Comparison of ENCODE assay signal across 17 cellular contexts in the genomic region with DNA sequence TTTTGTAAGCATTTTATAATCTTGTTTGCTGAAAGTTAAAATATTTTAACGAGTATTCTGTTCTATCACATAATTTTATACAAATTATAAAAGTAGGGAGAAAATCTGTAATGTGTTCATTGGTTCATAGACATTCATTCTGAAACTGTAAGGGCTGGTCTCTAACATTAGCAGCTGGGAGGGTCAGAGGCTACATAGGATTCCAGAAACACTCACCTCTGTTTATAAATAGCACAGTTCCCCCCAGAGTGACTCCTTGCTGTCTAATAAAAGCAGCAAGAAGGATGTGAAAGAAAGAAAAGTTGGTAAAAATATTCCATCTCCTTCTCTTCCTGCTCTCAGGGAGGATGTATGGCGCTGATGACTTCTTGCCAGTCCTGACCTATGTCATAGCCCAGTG. TPM values are rescaled to one million over a fixed set of nuclear protein-coding genes. Genes with fewer than 3 reads are reported as not detected.
DNase-seq lines count a peak whose midpoint lies in the region; TF ChIP-seq lines count a peak whose summit lies in the region.
"Had no signal": no experiment of that assay in that cellular context is flagged by ENCODE, and none has a peak within 500 bp of the region (broad histone marks: within the 10 kb centered on the region; RNA-seq: fewer than 3 reads in every experiment).

No MANE protein-coding gene starts in this region.

- no peak overlapping the region for H3K27ac ChIP-seq in BLaER1
- no peak overlapping the region for H3K27ac ChIP-seq in neural progenitor cell

- H4K20me1 ChIP-seq in BLaER1 = no peaks in the 10 kb centered on the region
- H4K20me1 ChIP-seq in Loucy (ENCODE audit: insufficient read depth, low read length, poor library complexity, severe bottlenecking) = no peaks in the 10 kb centered on the region
- no peaks in the 10 kb centered on the region for H4K20me1 ChIP-seq in neural progenitor cell (ENCODE audit: low read depth)

- H3K4me1 ChIP-seq in BLaER1 = peaks cover 52% of the 10 kb centered on the region
- H3K4me1 ChIP-seq in Loucy (ENCODE audit: insufficient read depth, low read length, poor library complexity, severe bottlenecking) = no peaks in the 10 kb centered on the region
- peaks cover 9% of the 10 kb centered on the region for H3K4me1 ChIP-seq in neural progenitor cell

- peak overlapping the region; percentile 52; the same call in 1 of the 2 replicates for H2AFZ ChIP-seq in Loucy (ENCODE audit: low read length)
- no peak overlapping the region for H2AFZ ChIP-seq in neural progenitor cell (replicated peaks)

- H3K9me3 Mint-ChIP-seq in chondrocyte (ENCODE audit: low read depth) (no peaks in the 10 kb centered on the region), neural progenitor cell (no peaks in the 10 kb centered on the region)
- H3K9me3 Mint-ChIP-seq: activated T-helper 17 cell treated with anti-CD3 and anti-CD28 coated beads, Interleukin-2, amount 50 U/mL, for 72 hours; central memory CD8-positive, alpha-beta T cell; T-helper 1 cell treated with Interleukin-12 subunit alpha and Interleukin-12 subunit beta and Interleukin-4 antibody, amounts not matched to agents 30 μg/mL and 1 μg/mL, for 36 hours; WTC11 had no signal

- H3K4me1 Mint-ChIP-seq in chondrocyte (ENCODE audit: low read depth) = peaks cover 73% of the 10 kb centered on the region
- H3K4me1 Mint-ChIP-seq in neural progenitor cell = peaks cover 43% of the 10 kb centered on the region
- H3K4me1 Mint-ChIP-seq: activated T-helper 17 cell treated with anti-CD3 and anti-CD28 coated beads, Interleukin-2, amount 50 U/mL, for 72 hours; central memory CD8-positive, alpha-beta T cell had no signal

- peak overlapping the region; percentile 46 for H3K4me2 ChIP-seq in BLaER1
- H3K4me2 ChIP-seq in Loucy (ENCODE audit: low read depth, low read length, poor library complexity, severe bottlenecking) = no peak overlapping the region
- H3K4me2 ChIP-seq in neural progenitor cell = no peak overlapping the region

- H3K27me3 ChIP-seq in BLaER1 (no peaks in the 10 kb centered on the region), Loucy (ENCODE audit: insufficient read depth, low read length, poor library complexity, severe bottlenecking) (no peaks in the 10 kb centered on the region), neural progenitor cell (no peaks in the 10 kb centered on the region)
- H3K27me3 ChIP-seq: sigmoid colon had no signal

- TF ChIP-seq CTCF in Loucy (conservative IDR thresholded peaks at IDR 0.05; ENCODE audit: low read length) (no peak), chondrocyte (IDR thresholded peaks at IDR 0.05) (no peak), neural progenitor cell (IDR thresholded peaks at IDR 0.05) (no peak)

- H3K27ac Mint-ChIP-seq in chondrocyte (ENCODE audit: unreplicated experiment) (peak overlapping the region; percentile 99), neural progenitor cell (peak overlapping the region; percentile 60)
- H3K27ac Mint-ChIP-seq: activated T-helper 17 cell treated with anti-CD3 and anti-CD28 coated beads, Interleukin-2, amount 50 U/mL, for 72 hours; T-helper 1 cell treated with Interleukin-12 subunit alpha and Interleukin-12 subunit beta and Interleukin-4 antibody, amounts not matched to agents 30 μg/mL and 1 μg/mL, for 36 hours; WTC11 had no signal

- H3K79me2 ChIP-seq in Loucy (ENCODE audit: insufficient read depth, low read length) (no peaks in the 10 kb centered on the region), neural progenitor cell (ENCODE audit: low read depth) (no peaks in the 10 kb centered on the region)

- H3K9ac ChIP-seq in BLaER1 (no peak overlapping the region), Loucy (ENCODE audit: low read depth, low read length, poor library complexity, severe bottlenecking) (no peak overlapping the region), neural progenitor cell (no peak overlapping the region)

- no peaks in the 10 kb centered on the region for H3K27me3 Mint-ChIP-seq in chondrocyte (ENCODE audit: low read depth)
- no peaks in the 10 kb centered on the region for H3K27me3 Mint-ChIP-seq in neural progenitor cell (ENCODE audit: insufficient read depth, low read depth)

- H3K36me3 ChIP-seq in BLaER1 (peaks cover 10% of the 10 kb centered on the region; the same call in 1 of the 2 replicates), Loucy (ENCODE audit: insufficient read depth, low read length) (no peaks in the 10 kb centered on the region), neural progenitor cell (no peaks in the 10 kb centered on the region)

- H3K4me3 Mint-ChIP-seq in chondrocyte (ENCODE audit: unreplicated experiment) (no peak overlapping the region), neural progenitor cell (no peak overlapping the region)
- H3K4me3 Mint-ChIP-seq: activated T-helper 17 cell treated with anti-CD3 and anti-CD28 coated beads, Interleukin-2, amount 50 U/mL, for 72 hours; central memory CD8-positive, alpha-beta T cell; T-helper 1 cell treated with Interleukin-12 subunit alpha and Interleukin-12 subunit beta and Interleukin-4 antibody, amounts not matched to agents 30 μg/mL and 1 μg/mL, for 36 hours; WTC11 had no signal

- H3K36me3 Mint-ChIP-seq in chondrocyte (ENCODE audit: low read depth) (peaks cover 3% of the 10 kb centered on the region), neural progenitor cell (no peaks in the 10 kb centered on the region)
- H3K36me3 Mint-ChIP-seq: WTC11 had no signal

- no peak overlapping the region for H3K4me3 ChIP-seq in BLaER1
- H3K4me3 ChIP-seq in Loucy (ENCODE audit: low read length, poor library complexity, severe bottlenecking) = no peak overlapping the region
- H3K4me3 ChIP-seq in neural progenitor cell = no peak overlapping the region
- H3K4me3 ChIP-seq: sigmoid colon had no signal

- DNase-seq in chondrocyte (ENCODE audit: low spot score) = no peak
- no peak for DNase-seq in neural progenitor cell (ENCODE audit: low spot score)
- no peak for DNase-seq in AG20443 (ENCODE audit: low spot score)
- DNase-seq in NCI-H1436 treated with DMSO at 0.1 percent for 48 hours (lab: John Stamatoyannopoulos, UW) = no peak
- DNase-seq in activated CD4-positive, alpha-beta T cell treated with anti-CD3 and anti-CD28 coated beads for 48 hours = no peak
- no peak for DNase-seq in activated CD4-positive, CD25-positive, alpha-beta regulatory T cell treated with anti-CD3 and anti-CD28 coated beads, Interleukin-2, amount 50 U/mL, for 72 hours
- DNase-seq: KBM-7; left colon; NCI-H774; sigmoid colon; stimulated activated CD4-positive, alpha-beta T cell treated with anti-CD3 and anti-CD28 coated beads, Interleukin-2, amount 100 ng/mL, for 48 hours had no signal

- H3K9me2 ChIP-seq in Loucy (replicated peaks; ENCODE audit: low read depth, low read length) = no peaks in the 10 kb centered on the region

- no peaks in the 10 kb centered on the region for H3F3A ChIP-seq in Loucy (ENCODE audit: low read depth)
- peaks cover 8% of the 10 kb centered on the region for H3F3A ChIP-seq in neural progenitor cell (ENCODE audit: low read depth)

- H3K9me3 ChIP-seq in BLaER1 (no peaks in the 10 kb centered on the region), Loucy (ENCODE audit: insufficient read depth, low read depth, low read length) (no peaks in the 10 kb centered on the region), neural progenitor cell (ENCODE audit: low read depth) (no peaks in the 10 kb centered on the region)
- H3K9me3 ChIP-seq: sigmoid colon had no signal

RNA-seq across cellular contexts. Expression of a gene that starts 25.3 kb away (rescaled TPM):
- total RNA-seq in chondrocyte = 44.9 to 47.2 TPM (median 46.2 TPM) in 3 replicates
- total RNA-seq in neural progenitor cell (ENCODE audit: low replicate concordance) = 23.2 and 39.9 TPM in 2 replicates
